ENCODE assay signal across 27 cellular contexts in genomic region chr14:34732802-34733201, GRCh38. TPM values are rescaled to one million over a fixed set of nuclear protein-coding genes. Genes with fewer than 3 reads are reported as not detected.
DNase-seq lines count a peak whose midpoint lies in the region; ATAC-seq, FAIRE-seq and TF ChIP-seq lines count a peak whose summit lies in the region.
"Had no signal": no experiment of that assay in that cellular context is flagged by ENCODE, and none has a peak within 500 bp of the region (broad histone marks: within the 10 kb centered on the region; RNA-seq: fewer than 3 reads in every experiment).

No MANE protein-coding gene starts in this region.

- H3K4me2 ChIP-seq in mammary epithelial cell (ENCODE audit: insufficient read depth, low read depth, low read length) = peak overlapping the region; percentile 68
- H3K4me2 ChIP-seq in OCI-LY1 (ENCODE audit: low read length) = no peak overlapping the region
- H3K4me2 ChIP-seq in K562 (ENCODE audit: insufficient read depth, low read length) = no peak overlapping the region
- H3K4me2 ChIP-seq: BLaER1, KMS-11 had no signal

- no peaks in the 10 kb centered on the region for H3F3A ChIP-seq in OCI-LY1 (ENCODE audit: insufficient read depth, low read length)

- no peak overlapping the region for H3K27ac ChIP-seq in mammary epithelial cell (ENCODE audit: insufficient read depth, low read depth, low read length)
- no peak overlapping the region for H3K27ac ChIP-seq in breast epithelium
- H3K27ac ChIP-seq in OCI-LY1 (ENCODE audit: low read depth, low read length, poor library complexity, severe bottlenecking) = no peak overlapping the region
- no peak overlapping the region for H3K27ac ChIP-seq in K562 (ENCODE audit: extremely low read depth, low read depth, low read length)
- H3K27ac ChIP-seq in testis = no peak overlapping the region
- H3K27ac ChIP-seq: BLaER1, KMS-11, left lung, prostate gland, thyroid gland, WERI-Rb-1 had no signal

- no peak for TF ChIP-seq EP300 in K562 (IDR thresholded peaks at IDR 0.05; ENCODE audit: low read length)

- FAIRE-seq in K562 (lab: Jason Lieb, UNC) = no peak
- FAIRE-seq: endometrium had no signal

- H3K9ac ChIP-seq in mammary epithelial cell (ENCODE audit: insufficient read depth, low read length) (no peak overlapping the region), OCI-LY1 (ENCODE audit: low read length) (no peak overlapping the region), K562 (ENCODE audit: insufficient read depth in 1 of 2, low read depth in 2 of 2, low read length in 2 of 2) (no peak overlapping the region)
- H3K9ac ChIP-seq: BLaER1, KMS-11 had no signal

- BruUV-seq in mammary epithelial cell (replicated peaks; lab: Mats Ljungman, UMichigan) = no TSS peak
- no TSS peak for BruUV-seq in K562 (replicated peaks; lab: Mats Ljungman, UMichigan)

- in situ Hi-C loops in mammary epithelial cell (cut with MboI; ENCODE audit: low sequenced_read_pairs in 2 of 2) (no loop called here), K562 (cut with MboI) (no loop called here)

- H3K36me3 ChIP-seq in mammary epithelial cell (ENCODE audit: insufficient read depth, low read length) = no peaks in the 10 kb centered on the region
- no peaks in the 10 kb centered on the region for H3K36me3 ChIP-seq in breast epithelium
- no peaks in the 10 kb centered on the region for H3K36me3 ChIP-seq in OCI-LY1 (ENCODE audit: insufficient read depth, low read length)
- H3K36me3 ChIP-seq in K562 (ENCODE audit: control insufficient read depth, insufficient read depth, low read length) = no peaks in the 10 kb centered on the region
- no peaks in the 10 kb centered on the region for H3K36me3 ChIP-seq in testis (ENCODE audit: low read depth, missing control alignments)
- H3K36me3 ChIP-seq: BLaER1, left lung, prostate gland, thyroid gland, WERI-Rb-1 had no signal

- dilution Hi-C loops in mammary epithelial cell (cut with HindIII; ENCODE audit: low sequenced_read_pairs) = no loop called here

- CTCF ChIA-PET in mammary epithelial cell (lab: Charles Lee; ENCODE audit: low non-redundant PET) = interaction anchor here (0.5 to 0.7 kb wide), 2 partner anchors 60 to 998 kb away, joined by 3 read pairs; no protein-coding TSS in a partner anchor
- CTCF ChIA-PET in K562 (lab: Yijun Ruan, JAX; ENCODE audit: low intra/inter-chr PET ratio) = no interaction called here

- no peaks in the 10 kb centered on the region for H3K9me1 ChIP-seq in K562 (ENCODE audit: control insufficient read depth, insufficient read depth, low read length)

- H3K4me1 ChIP-seq in mammary epithelial cell (ENCODE audit: insufficient read depth, low read length) (peaks cover 15% of the 10 kb centered on the region), breast epithelium (no peaks in the 10 kb centered on the region), OCI-LY1 (ENCODE audit: insufficient read depth, low read length, severe bottlenecking) (no peaks in the 10 kb centered on the region), K562 (replicated peaks in 1 of 2; ENCODE audit: control insufficient read depth in 2 of 2, insufficient read depth in 2 of 2, low read length in 2 of 2) (no peaks in the 10 kb centered on the region), testis (no peaks in the 10 kb centered on the region)
- H3K4me1 ChIP-seq: BLaER1, left lung, prostate gland, thyroid gland had no signal

- intact Hi-C loops in mammary epithelial cell (cut with micrococcal nuclease) = no loop called here
- intact Hi-C loops in breast epithelium (cut with DNase I; ENCODE audit: low total_unique reads) = no loop called here
- intact Hi-C loops in K562 (cut with micrococcal nuclease) = no loop called here
- intact Hi-C loops in testis (cut with DNase I; ENCODE audit: low total_unique reads) = no loop called here

- H3K4me3 ChIP-seq in mammary epithelial cell (replicated peaks in 1 of 3; ENCODE audit: insufficient read depth in 1 of 3, low read depth in 2 of 3, low read length in 3 of 3) (no peak overlapping the region), breast epithelium (no peak overlapping the region), OCI-LY1 (ENCODE audit: low read depth, low read length, poor library complexity, severe bottlenecking) (no peak overlapping the region), K562 (no peak overlapping the region), testis (no peak overlapping the region)
- H3K4me3 ChIP-seq: BLaER1, left lung, prostate gland, thyroid gland had no signal

- H4K20me1 ChIP-seq in mammary epithelial cell (ENCODE audit: insufficient read depth, low read length) = no peaks in the 10 kb centered on the region
- H4K20me1 ChIP-seq in OCI-LY1 (ENCODE audit: insufficient read depth, low read length) = no peaks in the 10 kb centered on the region
- no peaks in the 10 kb centered on the region for H4K20me1 ChIP-seq in K562 (replicated peaks; ENCODE audit: control insufficient read depth, insufficient read depth, low read length)
- H4K20me1 ChIP-seq: BLaER1 had no signal

- H2AFZ ChIP-seq in mammary epithelial cell (ENCODE audit: low read depth, low read length) (peak overlapping the region; percentile 63), OCI-LY1 (ENCODE audit: low read length) (peak overlapping the region; percentile 7; the same call in 1 of the 2 replicates), K562 (ENCODE audit: low read depth, low read length) (0 out of 2 replicates have a peak overlapping the region, but pooled peaks have one; percentile 14)

- H3K9me2 ChIP-seq in OCI-LY1 (ENCODE audit: low read depth, low read length) = no peaks in the 10 kb centered on the region

- DNase-seq in mammary epithelial cell (no peak), breast epithelium (ENCODE audit: low spot score in 2 of 2) (no peak), K562 (ENCODE audit: extremely low read depth in 1 of 4, low spot score in 3 of 4) (no peak), erythroblast (lab: John Stamatoyannopoulos, UW) (no peak), hepatic stellate cell (ENCODE audit: low spot score) (no peak), testis (no peak)
- DNase-seq in activated effector memory CD4-positive, alpha-beta T cell treated with Interleukin-2 at 50 U/mL for 16 hours = no peak
- DNase-seq: activated CD4-positive, alpha-beta T cell treated with anti-CD3 and anti-CD28 coated beads for 48 hours; activated CD8-positive, alpha-beta memory T cell treated with anti-CD3 and anti-CD28 coated beads for 24 hours; activated gamma-delta T cell; activated naive CD8-positive, alpha-beta T cell treated with anti-CD3 and anti-CD28 coated beads, Interleukin-2, amount 50 U/mL, for 24 hours; activated T-cell treated with anti-CD3 and anti-CD28 coated beads, Interleukin-2, amount 50 U/mL, for 1 hour; COR-L47; DMS79; GF-D8; left lung; NCI-H1048; NCI-H1694 treated with DMSO at 0.1 percent for 48 hours; NCI-H524 treated with DMSO at 0.1 percent for 48 hours; nucleus accumbens; thyroid gland; WERI-Rb-1 had no signal

- TF ChIP-seq CTCF in mammary epithelial cell (conservative IDR thresholded peaks at IDR 0.05 in 1 of 2, IDR thresholded peaks at IDR 0.05 in 1 of 2; ENCODE audit: extremely low read depth in 1 of 2, insufficient read depth in 1 of 2, low read depth in 1 of 2, low read length in 2 of 2) = no peak
- TF ChIP-seq CTCF in breast epithelium (IDR thresholded peaks at IDR 0.05) = no peak
- TF ChIP-seq CTCF in OCI-LY1 (IDR thresholded peaks at IDR 0.05; ENCODE audit: low read length) = no peak
- no peak for TF ChIP-seq CTCF in K562 (IDR thresholded peaks at IDR 0.05 in 2 of 3, conservative IDR thresholded peaks at IDR 0.05 in 1 of 3; ENCODE audit: insufficient read depth in 2 of 3, low read depth in 1 of 3, low read length in 3 of 3)
- TF ChIP-seq CTCF in testis (IDR thresholded peaks at IDR 0.05) = no peak

- ATAC-seq in K562 = no peak
- ATAC-seq: activated naive CD8-positive, alpha-beta T cell treated with anti-CD3 and anti-CD28 coated beads, Interleukin-2, amount 50 U/mL, for 24 hours had no signal

- no peaks in the 10 kb centered on the region for H3K79me2 ChIP-seq in mammary epithelial cell (ENCODE audit: insufficient read depth, low read length)
- H3K79me2 ChIP-seq in OCI-LY1 (ENCODE audit: insufficient read depth, low read length) = no peaks in the 10 kb centered on the region
- H3K79me2 ChIP-seq in K562 (ENCODE audit: control insufficient read depth, insufficient read depth, low read length) = no peaks in the 10 kb centered on the region

- 97% methylated on average over 4 of the region's 4 CpGs for WGBS in mammary epithelial cell (ENCODE audit: low coverage, missing lambda C conversion rate)
- 9% methylated on average over 4 of the region's 4 CpGs for WGBS in K562 (ENCODE audit: insufficient coverage, low coverage, missing lambda C conversion rate)
- 76 to 83% methylated on average over 4 of the region's 4 CpGs for WGBS in testis, 2 donors

- TF ChIP-seq RAD21 in K562 (CRISPR knock-in tag; conservative IDR thresholded peaks at IDR 0.05 in 1 of 2, IDR thresholded peaks at IDR 0.05 in 1 of 2) = no peak

- TF ChIP-seq POLR2A in breast epithelium (IDR thresholded peaks at IDR 0.05) = no peak
- TF ChIP-seq POLR2A in K562 (conservative IDR thresholded peaks at IDR 0.05) = no peak
- TF ChIP-seq POLR2A in erythroblast (IDR thresholded peaks at IDR 0.05; ENCODE audit: low read length) = no peak
- TF ChIP-seq POLR2A in testis (IDR thresholded peaks at IDR 0.05) = no peak

- H3K9me3 ChIP-seq in mammary epithelial cell (replicated peaks; ENCODE audit: insufficient read depth, low read length) (no peaks in the 10 kb centered on the region), breast epithelium (no peaks in the 10 kb centered on the region), OCI-LY1 (ENCODE audit: low read length) (no peaks in the 10 kb centered on the region), K562 (replicated peaks; ENCODE audit: control insufficient read depth, insufficient read depth, low read depth, low read length) (no peaks in the 10 kb centered on the region), testis (no peaks in the 10 kb centered on the region)
- H3K9me3 ChIP-seq: BLaER1, left lung, prostate gland, thyroid gland had no signal

- H3K27me3 ChIP-seq in mammary epithelial cell (ENCODE audit: insufficient read depth, low read length) (no peaks in the 10 kb centered on the region), breast epithelium (no peaks in the 10 kb centered on the region), OCI-LY1 (ENCODE audit: insufficient read depth, low read length) (no peaks in the 10 kb centered on the region), K562 (ENCODE audit: control insufficient read depth in 2 of 2, insufficient read depth in 2 of 2, low read length in 2 of 2) (no peaks in the 10 kb centered on the region), testis (no peaks in the 10 kb centered on the region)
- H3K27me3 ChIP-seq: BLaER1, left lung, thyroid gland had no signal

- POLR2A ChIA-PET in K562 (lab: Yijun Ruan, JAX) = no interaction called here

RNA-seq across cellular contexts. Expression of gene CFL2, which starts 18.4 kb away (rescaled TPM):
- total RNA-seq in mammary epithelial cell (10 to 100 TPM; 30.1 to 34.5 TPM), breast epithelium (10 to 100 TPM; 28.8 to 75.2 (median 34.4) TPM), K562 (2014; rRNA removed) (2.0 and 5.0 TPM in 2 replicates), K562 (2014; rRNA removed; fragmentation: Illumina TruSeq; extraction: Trizol) (4.0 and 5.0 TPM in 2 replicates), K562 (2015; rRNA removed; fragmentation: Illumina TruSeq; extraction: Trizol) (4.2 and 4.6 TPM in 2 replicates), K562 (2021) (6.5 TPM in 2 replicates), testis (10 to 100 TPM; 66.8 to 67.7 TPM)
- polyA plus RNA-seq in mammary epithelial cell (21.0 TPM), K562 (2011; rRNA removed) (4.4 and 5.1 TPM in 2 replicates), K562 (2014; fragmentation: Illumina TruSeq; extraction: Trizol) (7.1 and 12.7 TPM in 2 replicates), K562 (2014; fragmentation: Nextera tagmentation; extraction: Ambion mirVana) (1 to 10 TPM; 5.8 to 5.9 TPM), K562 (2014; rRNA removed) (3.2 and 8.1 TPM in 2 replicates), testis (ENCODE audit: insufficient read depth, low read depth, low replicate concordance) (92.4 TPM)
- polyA minus RNA-seq in mammary epithelial cell = 82.1 TPM
- 4.9 and 13.4 TPM in 2 replicates for total RNA-seq in K562 (2011; cell fraction: chromatin; rRNA removed; ENCODE audit: low replicate concordance)
- 1.2 and 1.3 TPM in 2 replicates for total RNA-seq in K562 (2011; cell fraction: nucleolus; rRNA removed)
- total RNA-seq in K562 (2011; cell fraction: nucleoplasm; rRNA removed) = 6.7 and 17.6 TPM in 2 replicates
- 1.3 and 2.9 TPM in 2 replicates for polyA plus RNA-seq in K562 (2011; cell fraction: cytosol; rRNA removed)
- polyA plus RNA-seq in K562 (2011; cell fraction: nucleus; rRNA removed) = 3.8 and 6.6 TPM in 2 replicates
- polyA plus RNA-seq in K562 (2012) = 5.9 and 7.4 TPM in 2 replicates
- polyA minus RNA-seq in K562 (2011; rRNA and poly(A)+ RNA removed) = 9.3 and 10.7 TPM in 2 replicates
- 2.5 and 3.2 TPM in 2 replicates for polyA minus RNA-seq in K562 (2011; cell fraction: cytosol; rRNA and poly(A)+ RNA removed)
- 1.8 and 5.9 TPM in 2 replicates for polyA minus RNA-seq in K562 (2011; cell fraction: nucleus; rRNA and poly(A)+ RNA removed)

Comparison
In these comparisons a context has a peak if more than half of its experiments do, and no peak if none do; other contexts are left out.
1. H2AFZ ChIP-seq: peak in every context shown above with its lines; median percentile 63 in mammary epithelial cell; 14 in K562; 7 in OCI-LY1.